ENCODE assay signal across 28 cellular contexts in genomic region chr7:39560997-39561396, GRCh38.
"Had no signal": no experiment of that assay in that cellular context is flagged by ENCODE, and none has a peak within 500 bp of the region (broad histone marks: within the 10 kb centered on the region; RNA-seq: fewer than 3 reads in every experiment).

No MANE protein-coding gene starts in this region.

- H3K9me3 ChIP-seq: esophagus squamous epithelium, heart right ventricle, lower lobe of right lung, ovary, thyroid gland had no signal

- H3K4me1 ChIP-seq: lower lobe of right lung had no signal

- H3K27ac ChIP-seq: dorsolateral prefrontal cortex, esophagus squamous epithelium, heart right ventricle, lower lobe of right lung, ovary, thyroid gland had no signal

- DNase-seq: caudate nucleus; cerebellar nuclear complex; dorsolateral prefrontal cortex; effector memory CD4-positive, alpha-beta T cell; erythroblast; esophagus squamous epithelium; foreskin melanocyte; glutamatergic neuron; heart right ventricle; hippocampal formation; left ventricle myocardium superior; lower lobe of right lung; midbrain; naive thymus-derived CD4-positive, alpha-beta T cell; occipital lobe; ovary; stimulated activated CD4-positive, alpha-beta T cell treated with anti-CD3 and anti-CD28 coated beads, Interleukin-12 subunit alpha, Interleukin-12 subunit beta, amount 100 ng/mL, for 4 hours; stimulated activated CD4-positive, alpha-beta T cell treated with anti-CD3 and anti-CD28 coated beads, Interleukin-1b, Interleukin-23, amount 100 ng/mL, for 48 hours; stimulated activated CD4-positive, alpha-beta T cell treated with anti-CD3 and anti-CD28 coated beads, Interleukin-4, amount 100 ng/mL, for 1 hour; stimulated activated CD8-positive, alpha-beta memory T cell treated with anti-CD3 and anti-CD28 coated beads, Interleukin-4, amount 100 ng/mL, for 48 hours; stimulated activated naive CD4-positive, alpha-beta T cell; stimulated activated naive CD8-positive, alpha-beta T cell treated with anti-CD3 and anti-CD28 coated beads, Interleukin-15, amount 100 ng/mL, for 72 hours; thyroid gland had no signal

- H3K4me2 ChIP-seq: smooth muscle cell had no signal

- H3K4me3 ChIP-seq: dorsolateral prefrontal cortex, esophagus squamous epithelium, heart right ventricle, lower lobe of right lung, ovary, smooth muscle cell, thyroid gland had no signal

- ATAC-seq: heart right ventricle; left ventricle myocardium superior; lower lobe of right lung; naive thymus-derived CD4-positive, alpha-beta T cell; sciatic nerve; stimulated activated naive CD8-positive, alpha-beta T cell treated with anti-CD3 and anti-CD28 coated beads, Interleukin-15, amount 100 ng/mL, for 72 hours had no signal

- H3K27me3 ChIP-seq: dorsolateral prefrontal cortex, esophagus squamous epithelium, ovary, thyroid gland had no signal

- H3K36me3 ChIP-seq: esophagus squamous epithelium, heart right ventricle, lower lobe of right lung, ovary, thyroid gland had no signal

- FAIRE-seq: colon, endometrium, keratinocyte had no signal
